ENCODE assay signal across 27 cellular contexts in the genomic region with DNA sequence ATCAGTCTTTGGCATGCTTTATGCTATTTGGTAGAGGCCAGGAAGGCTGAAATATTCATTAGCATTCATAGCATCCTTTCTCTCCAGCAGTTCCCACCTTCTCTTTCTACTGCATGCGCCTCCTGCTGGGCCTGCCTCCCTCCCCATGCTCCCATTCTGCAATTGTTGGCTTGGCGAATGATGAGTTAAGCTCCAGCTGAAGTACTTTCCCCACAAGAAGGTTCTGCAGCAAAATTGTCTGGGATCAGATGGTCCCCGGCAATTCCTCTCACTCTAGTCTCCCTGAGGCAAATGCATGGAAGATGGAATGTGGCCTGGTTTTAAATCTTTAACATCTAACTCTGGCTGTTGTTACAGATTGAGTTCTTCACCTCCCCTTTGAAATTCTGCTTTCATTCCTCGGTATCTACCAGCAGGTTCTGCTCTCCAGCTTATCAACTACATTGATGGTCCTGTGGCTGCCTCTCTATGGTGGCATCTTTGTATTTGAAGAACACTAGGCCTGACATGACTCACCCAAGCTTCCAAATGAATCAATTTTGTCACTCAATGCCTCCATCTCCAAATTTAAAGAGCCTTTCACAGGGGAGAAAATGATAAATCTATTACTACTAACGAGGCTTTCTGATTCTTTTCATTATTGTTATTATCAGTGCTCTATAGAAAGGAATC. TPM values are rescaled to one million over a fixed set of nuclear protein-coding genes. Genes with fewer than 3 reads are reported as not detected.
A peak's percentile ranks its signal among the peaks of the same experiment; 100 is the strongest.
DNase-seq lines count a peak whose midpoint lies in the region; ATAC-seq, FAIRE-seq and TF ChIP-seq lines count a peak whose summit lies in the region.
"Had no signal": no experiment of that assay in that cellular context is flagged by ENCODE, and none has a peak within 500 bp of the region (broad histone marks: within the 10 kb centered on the region; RNA-seq: fewer than 3 reads in every experiment).

No MANE protein-coding gene starts in this region.

- CTCF ChIA-PET in HepG2 (lab: Yijun Ruan, JAX; ENCODE audit: low intra/inter-chr PET ratio, low total read pairs) (no interaction called here), Panc1 (lab: Charles Lee) (no interaction called here)

- no TSS peak for BruUV-seq in HepG2 (replicated peaks; lab: Mats Ljungman, UMichigan)
- BruUV-seq in Panc1 (replicated peaks; lab: Mats Ljungman, UMichigan) = no TSS peak

- H3K4me1 ChIP-seq in HepG2 (ENCODE audit: insufficient read depth, low read length) = no peaks in the 10 kb centered on the region
- H3K4me1 ChIP-seq in right lobe of liver = peaks cover 0 to 15% (median 5%) of the 10 kb centered on the region in 4 donors
- H3K4me1 ChIP-seq in Panc1 (ENCODE audit: control insufficient read depth, insufficient read depth, low read length) = peaks cover 12% of the 10 kb centered on the region

- H3K4me1 Mint-ChIP-seq in stimulated activated effector memory CD8-positive, alpha-beta T cell treated with anti-CD3 and anti-CD28 coated beads, Interleukin-12 subunit alpha, Interleukin-12 subunit beta, amount 100 ng/mL, for 72 hours = peaks cover 40% of the 10 kb centered on the region

- H3K4me2 ChIP-seq in HepG2 (ENCODE audit: low read depth, low read length) = no peak overlapping the region

- H3K4me3 Mint-ChIP-seq in stimulated activated effector memory CD8-positive, alpha-beta T cell treated with anti-CD3 and anti-CD28 coated beads, Interleukin-12 subunit alpha, Interleukin-12 subunit beta, amount 100 ng/mL, for 72 hours = peak overlapping the region; percentile 74
- H3K4me3 Mint-ChIP-seq: activated B cell treated with CpG ODN at 0.5 μM for 24 hours; activated CD8-positive, alpha-beta T cell treated with anti-CD3 and anti-CD28 coated beads, Interleukin-2, amount 10 ng/mL, durations not matched to agents 7 days and 5 days; activated naive CD8-positive, alpha-beta T cell treated with anti-CD3 and anti-CD28 coated beads, Interleukin-2, amount 10 ng/mL, durations not matched to agents 7 days and 5 days; effector memory CD8-positive, alpha-beta T cell; nephron had no signal

- no peak for FAIRE-seq in HepG2 (lab: Jason Lieb, UNC)
- FAIRE-seq: colon, K562 had no signal

- peak overlapping the region; percentile 97 for H3K27ac Mint-ChIP-seq in stimulated activated effector memory CD8-positive, alpha-beta T cell treated with anti-CD3 and anti-CD28 coated beads, Interleukin-12 subunit alpha, Interleukin-12 subunit beta, amount 100 ng/mL, for 72 hours
- H3K27ac Mint-ChIP-seq: activated B cell treated with CpG ODN at 0.5 μM for 24 hours; activated CD8-positive, alpha-beta T cell treated with anti-CD3 and anti-CD28 coated beads, Interleukin-2, amount 10 ng/mL, durations not matched to agents 7 days and 5 days; activated naive CD8-positive, alpha-beta T cell treated with anti-CD3 and anti-CD28 coated beads, Interleukin-2, amount 10 ng/mL, durations not matched to agents 7 days and 5 days; effector memory CD8-positive, alpha-beta T cell; nephron had no signal

- H3K27me3 ChIP-seq in HepG2 (ENCODE audit: control insufficient read depth in 1 of 2, insufficient read depth in 2 of 2, low read length in 2 of 2) (no peaks in the 10 kb centered on the region), right lobe of liver (no peaks in the 10 kb centered on the region), Panc1 (ENCODE audit: control insufficient read depth, insufficient read depth, low read length) (no peaks in the 10 kb centered on the region)
- H3K27me3 ChIP-seq: esophagus muscularis mucosa had no signal

- H3K36me3 Mint-ChIP-seq in stimulated activated effector memory CD8-positive, alpha-beta T cell treated with anti-CD3 and anti-CD28 coated beads, Interleukin-12 subunit alpha, Interleukin-12 subunit beta, amount 100 ng/mL, for 72 hours = peaks cover 9% of the 10 kb centered on the region

- no peaks in the 10 kb centered on the region for H3K79me2 ChIP-seq in HepG2 (ENCODE audit: insufficient read depth, low read length)
- H3K79me2 ChIP-seq: parathyroid adenoma had no signal

- H3K9ac ChIP-seq in HepG2 (ENCODE audit: insufficient read depth, low read depth, low read length) = no peak overlapping the region
- H3K9ac ChIP-seq: parathyroid adenoma had no signal

- POLR2A ChIA-PET in HepG2 (lab: Yijun Ruan, JAX) (no interaction called here), Panc1 (lab: Charles Lee) (no interaction called here)

- TF ChIP-seq POLR2A in HepG2 (IDR thresholded peaks at IDR 0.05; ENCODE audit: insufficient read depth in 1 of 2, low read depth in 2 of 2, low read length in 2 of 2) (no peak), right lobe of liver (IDR thresholded peaks at IDR 0.05) (no peak)

- H4K20me1 ChIP-seq in HepG2 (ENCODE audit: insufficient read depth, low read length) = no peaks in the 10 kb centered on the region

- in situ Hi-C loops in HepG2 (cut with HindIII; ENCODE audit: extremely low pct_ligation_motif_present, low pct_unique_long_range_greater_than_20kb) = no loop called here
- in situ Hi-C loops in Panc1 (cut with HindIII; ENCODE audit: low pct_unique_long_range_greater_than_20kb, low sequenced_read_pairs) = no loop called here

- DNase-seq in HepG2 (ENCODE audit: low spot score) (no peak), right lobe of liver (no peak), Panc1 (ENCODE audit: low read depth, low spot score) (no peak), choroid plexus epithelial cell (ENCODE audit: low read depth) (no peak), left colon (no peak), DMS79 (lab: John Stamatoyannopoulos, UW) (no peak)
- no peak for DNase-seq in stimulated activated effector memory CD8-positive, alpha-beta T cell treated with anti-CD3 and anti-CD28 coated beads, Interleukin-12 subunit alpha, Interleukin-12 subunit beta, amount 100 ng/mL, for 72 hours (ENCODE audit: low spot score in 2 of 2)
- DNase-seq: activated B cell treated with CpG ODN at 0.5 μM for 24 hours; activated CD8-positive, alpha-beta T cell treated with anti-CD3 and anti-CD28 coated beads, Interleukin-2, amount 10 ng/mL, durations not matched to agents 7 days and 5 days; activated naive CD8-positive, alpha-beta T cell treated with anti-CD3 and anti-CD28 coated beads, Interleukin-2, amount 10 ng/mL, durations not matched to agents 7 days and 5 days; activated T-cell treated with anti-CD3 and anti-CD28 coated beads, Interleukin-2, amount 50 U/mL, for 48 hours; effector memory CD8-positive, alpha-beta T cell; hypothalamus; left ventricle myocardium superior; NCI-H2081 treated with DMSO at 0.1 percent for 48 hours; right cardiac atrium; SHP77; stimulated activated naive CD8-positive, alpha-beta T cell treated with anti-CD3 and anti-CD28 coated beads, Interleukin-15, Interleukin-2, amounts not matched to agents 100 U/mL and 50 U/mL, for 24 hours; SW 1271; T1000 had no signal

- ATAC-seq in HepG2 (no peak), right lobe of liver (no peak), Panc1 (no peak), HG03159 (IDR thresholded peaks at IDR 0.05; ENCODE audit: unreplicated experiment) (no peak), left colon (no peak)
- ATAC-seq in stimulated activated effector memory CD8-positive, alpha-beta T cell treated with anti-CD3 and anti-CD28 coated beads, Interleukin-12 subunit alpha, Interleukin-12 subunit beta, amount 100 ng/mL, for 72 hours = peak; percentile 43
- ATAC-seq: activated CD8-positive, alpha-beta T cell treated with anti-CD3 and anti-CD28 coated beads, Interleukin-2, amount 10 ng/mL, durations not matched to agents 7 days and 5 days; effector memory CD8-positive, alpha-beta T cell; K562; left ventricle myocardium superior; right cardiac atrium had no signal

- no peaks in the 10 kb centered on the region for H3K9me3 Mint-ChIP-seq in stimulated activated effector memory CD8-positive, alpha-beta T cell treated with anti-CD3 and anti-CD28 coated beads, Interleukin-12 subunit alpha, Interleukin-12 subunit beta, amount 100 ng/mL, for 72 hours
- H3K9me3 Mint-ChIP-seq: activated B cell treated with CpG ODN at 0.5 μM for 24 hours; activated naive CD8-positive, alpha-beta T cell treated with anti-CD3 and anti-CD28 coated beads, Interleukin-2, amount 10 ng/mL, durations not matched to agents 7 days and 5 days; effector memory CD8-positive, alpha-beta T cell; nephron had no signal

- H3K27ac ChIP-seq in HepG2 (ENCODE audit: extremely low read length, insufficient read depth, low read length) (no peak overlapping the region), right lobe of liver (no peak overlapping the region), Panc1 (ENCODE audit: low read length) (peak overlapping the region; percentile 35; the same call in 1 of the 2 replicates)
- H3K27ac ChIP-seq: C4-2B, esophagus muscularis mucosa, parathyroid adenoma had no signal

- H3K36me3 ChIP-seq in HepG2 (replicated peaks in 1 of 2; ENCODE audit: control insufficient read depth in 1 of 2, insufficient read depth in 2 of 2, low read length in 2 of 2) (peaks cover 42 to 87% of the 10 kb centered on the region in 2 experiments), right lobe of liver (peaks cover 0 to 6% (median 0%) of the 10 kb centered on the region in 4 donors), Panc1 (ENCODE audit: control insufficient read depth, insufficient read depth, low read length) (peaks cover 28% of the 10 kb centered on the region)

- H3K9me3 ChIP-seq in HepG2 (ENCODE audit: low read length) = no peaks in the 10 kb centered on the region
- no peaks in the 10 kb centered on the region for H3K9me3 ChIP-seq in right lobe of liver
- H3K9me3 ChIP-seq in Panc1 (ENCODE audit: control insufficient read depth, insufficient read depth, low read depth, low read length) = no peaks in the 10 kb centered on the region
- H3K9me3 ChIP-seq: esophagus muscularis mucosa had no signal

- no peak for TF ChIP-seq EP300 in HepG2 (IDR thresholded peaks at IDR 0.05; ENCODE audit: low read depth in 2 of 2, low read length in 2 of 2)
- TF ChIP-seq EP300 in HepG2 (CRISPR knock-in tag; IDR thresholded peaks at IDR 0.05; ENCODE audit: borderline replicate concordance) = no peak

- H2AFZ ChIP-seq in HepG2 (ENCODE audit: low read length) = no peak overlapping the region
- H2AFZ ChIP-seq: parathyroid adenoma had no signal

- TF ChIP-seq CTCF in HepG2 (CRISPR knock-in tag; IDR thresholded peaks at IDR 0.05) (no peak), right lobe of liver (IDR thresholded peaks at IDR 0.05) (no peak), Panc1 (IDR thresholded peaks at IDR 0.05) (no peak; the same call in 1 of the 2 replicates), choroid plexus epithelial cell (conservative IDR thresholded peaks at IDR 0.05; ENCODE audit: low read depth, low read length) (peak; percentile 22)

- no peak for TF ChIP-seq RAD21 in HepG2 (CRISPR knock-in tag; IDR thresholded peaks at IDR 0.05)

- 83% methylated on average over 5 of the region's 5 CpGs for WGBS in HepG2 (ENCODE audit: low lambda C conversion rate)
- 76% methylated on average over 4 of the region's 5 CpGs for WGBS in right lobe of liver (ENCODE audit: insufficient coverage, low coverage, low lambda C conversion rate, missing lambda C conversion rate)

- intact Hi-C loops in HepG2 (cut with micrococcal nuclease; ENCODE audit: unreplicated experiment) (no loop called here), right lobe of liver (cut with DNase I) (no loop called here), Panc1 (cut with micrococcal nuclease; ENCODE audit: unreplicated experiment) (no loop called here), left colon (cut with DNase I, micrococcal nuclease) (no loop called here)

- H3K4me3 ChIP-seq in HepG2 (replicated peaks in 1 of 3; ENCODE audit: insufficient read depth in 1 of 3, low read depth in 2 of 3, low read length in 3 of 3) = no peak overlapping the region
- no peak overlapping the region for H3K4me3 ChIP-seq in right lobe of liver
- H3K4me3 ChIP-seq in Panc1 (ENCODE audit: low read depth in 2 of 2, low read length in 2 of 2) = no peak overlapping the region
- H3K4me3 ChIP-seq in choroid plexus epithelial cell (ENCODE audit: low read depth, low read length) = no peak overlapping the region
- H3K4me3 ChIP-seq: esophagus muscularis mucosa, K562 had no signal

RNA-seq across cellular contexts. Expression of gene KCTD18, which starts 55.9 kb away (rescaled TPM):
- 7.0 and 7.1 TPM in 2 replicates for total RNA-seq in HepG2 (2016; rRNA removed; fragmentation: Illumina TruSeq; extraction: Trizol)
- total RNA-seq in HepG2 (2016; cell fraction: cytosol; rRNA removed; fragmentation: Illumina TruSeq; extraction: Trizol; ENCODE audit: low read depth) = 1.9 and 2.4 TPM in 2 replicates
- total RNA-seq in HepG2 (2016; cell fraction: insoluble cytoplasmic fraction; rRNA removed; fragmentation: Illumina TruSeq; extraction: Trizol) = 6.3 and 7.3 TPM in 2 replicates
- total RNA-seq in HepG2 (2016; cell fraction: membrane; rRNA removed; fragmentation: Illumina TruSeq; extraction: Trizol) = 7.3 and 8.3 TPM in 2 replicates
- 3.6 and 4.2 TPM in 2 replicates for total RNA-seq in HepG2 (2016; cell fraction: nucleus; rRNA removed; fragmentation: Illumina TruSeq; extraction: Trizol)
- polyA plus RNA-seq in HepG2 (2011; rRNA removed) = 2.2 and 2.5 TPM in 2 replicates
- polyA plus RNA-seq in HepG2 (2011; cell fraction: cytosol; rRNA removed) = 1.6 and 2.3 TPM in 2 replicates
- polyA plus RNA-seq in HepG2 (2011; cell fraction: nucleus; rRNA removed) = 3.2 and 4.3 TPM in 2 replicates
- 2.8 and 4.9 TPM in 2 replicates for polyA plus RNA-seq in HepG2 (2012)
- 2.4 and 3.1 TPM in 2 replicates for polyA plus RNA-seq in HepG2 (2016; cell fraction: cytosol; fragmentation: Illumina TruSeq; extraction: Trizol; ENCODE audit: low read depth)
- 5.9 and 8.3 TPM in 2 replicates for polyA plus RNA-seq in HepG2 (2016; cell fraction: insoluble cytoplasmic fraction; fragmentation: Illumina TruSeq; extraction: Trizol; ENCODE audit: low read depth)
- polyA plus RNA-seq in HepG2 (2016; cell fraction: membrane; fragmentation: Illumina TruSeq; extraction: Trizol; ENCODE audit: low read depth) = 5.6 TPM in 2 replicates
- 5.0 and 6.2 TPM in 2 replicates for polyA plus RNA-seq in HepG2 (2016; cell fraction: nucleus; fragmentation: Illumina TruSeq; extraction: Trizol; ENCODE audit: insufficient read depth, low read depth)
- 0.42 and 0.86 TPM in 2 replicates for polyA minus RNA-seq in HepG2 (2011; rRNA and poly(A)+ RNA removed; ENCODE audit: low replicate concordance)
- polyA minus RNA-seq in HepG2 (2011; cell fraction: cytosol; rRNA and poly(A)+ RNA removed) = 2.0 and 2.1 TPM in 2 replicates
- 4.0 and 4.1 TPM in 2 replicates for polyA minus RNA-seq in HepG2 (2011; cell fraction: nucleus; rRNA and poly(A)+ RNA removed)
- total RNA-seq in right lobe of liver = 10 to 100 TPM in 1 of 6 experiments, 1 to 10 TPM in 5; 6.2 to 16.7 (median 7.3) TPM
- 14.7 TPM for total RNA-seq in Panc1 (2021; ENCODE audit: unreplicated experiment)
- 10.2 TPM for polyA plus RNA-seq in Panc1 (2012; ENCODE audit: insufficient read length)
- total RNA-seq in left colon = 10 to 100 TPM; 13.5 to 16.2 TPM
